In the genomic region with DNA sequence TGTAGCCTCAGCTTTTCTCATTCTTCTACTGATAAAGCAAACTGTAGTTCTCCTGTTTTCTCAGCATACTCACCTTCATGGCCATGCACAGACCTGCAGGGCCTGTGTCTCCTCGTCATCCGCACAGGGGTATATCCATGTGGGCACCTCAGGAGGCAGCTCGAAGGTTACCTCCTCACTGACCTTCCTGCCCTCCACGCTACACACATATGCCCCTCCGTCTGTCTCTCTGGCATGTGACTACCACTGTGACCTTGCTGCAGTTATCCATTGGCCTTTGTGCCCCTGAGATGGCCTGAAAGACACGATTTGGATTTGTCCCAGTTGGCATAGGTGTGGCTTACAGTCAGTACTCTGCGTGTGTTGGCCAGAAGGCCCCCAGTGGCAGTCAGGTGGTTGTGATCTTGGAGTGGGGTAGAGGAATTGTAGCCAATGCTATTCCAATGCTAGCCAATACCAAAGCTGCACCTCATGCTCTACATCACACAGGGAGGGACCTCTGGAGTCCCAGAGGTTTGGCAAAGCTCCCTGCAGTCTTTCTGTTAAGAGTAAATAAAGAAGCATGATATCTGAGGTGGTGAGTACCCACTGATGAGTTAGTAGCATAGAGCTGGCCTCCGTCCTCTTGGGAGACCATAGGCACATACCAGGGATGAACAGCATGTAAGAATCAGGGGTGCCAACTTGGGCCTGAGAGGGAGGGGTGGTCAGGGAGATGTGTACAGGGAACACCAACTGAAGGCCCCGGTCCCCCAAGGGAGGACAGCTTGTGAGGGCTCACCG, we compare ENCODE assay signal across 1 cellular context.
TF ChIP-seq lines count a peak whose summit lies in the region.

No MANE protein-coding gene starts in this region.

TF ChIP-seq in HepG2, 621 proteins besides CTCF, POLR2A, EP300 and RAD21 (continued from another document):
- TF ChIP-seq, protein P1, sequence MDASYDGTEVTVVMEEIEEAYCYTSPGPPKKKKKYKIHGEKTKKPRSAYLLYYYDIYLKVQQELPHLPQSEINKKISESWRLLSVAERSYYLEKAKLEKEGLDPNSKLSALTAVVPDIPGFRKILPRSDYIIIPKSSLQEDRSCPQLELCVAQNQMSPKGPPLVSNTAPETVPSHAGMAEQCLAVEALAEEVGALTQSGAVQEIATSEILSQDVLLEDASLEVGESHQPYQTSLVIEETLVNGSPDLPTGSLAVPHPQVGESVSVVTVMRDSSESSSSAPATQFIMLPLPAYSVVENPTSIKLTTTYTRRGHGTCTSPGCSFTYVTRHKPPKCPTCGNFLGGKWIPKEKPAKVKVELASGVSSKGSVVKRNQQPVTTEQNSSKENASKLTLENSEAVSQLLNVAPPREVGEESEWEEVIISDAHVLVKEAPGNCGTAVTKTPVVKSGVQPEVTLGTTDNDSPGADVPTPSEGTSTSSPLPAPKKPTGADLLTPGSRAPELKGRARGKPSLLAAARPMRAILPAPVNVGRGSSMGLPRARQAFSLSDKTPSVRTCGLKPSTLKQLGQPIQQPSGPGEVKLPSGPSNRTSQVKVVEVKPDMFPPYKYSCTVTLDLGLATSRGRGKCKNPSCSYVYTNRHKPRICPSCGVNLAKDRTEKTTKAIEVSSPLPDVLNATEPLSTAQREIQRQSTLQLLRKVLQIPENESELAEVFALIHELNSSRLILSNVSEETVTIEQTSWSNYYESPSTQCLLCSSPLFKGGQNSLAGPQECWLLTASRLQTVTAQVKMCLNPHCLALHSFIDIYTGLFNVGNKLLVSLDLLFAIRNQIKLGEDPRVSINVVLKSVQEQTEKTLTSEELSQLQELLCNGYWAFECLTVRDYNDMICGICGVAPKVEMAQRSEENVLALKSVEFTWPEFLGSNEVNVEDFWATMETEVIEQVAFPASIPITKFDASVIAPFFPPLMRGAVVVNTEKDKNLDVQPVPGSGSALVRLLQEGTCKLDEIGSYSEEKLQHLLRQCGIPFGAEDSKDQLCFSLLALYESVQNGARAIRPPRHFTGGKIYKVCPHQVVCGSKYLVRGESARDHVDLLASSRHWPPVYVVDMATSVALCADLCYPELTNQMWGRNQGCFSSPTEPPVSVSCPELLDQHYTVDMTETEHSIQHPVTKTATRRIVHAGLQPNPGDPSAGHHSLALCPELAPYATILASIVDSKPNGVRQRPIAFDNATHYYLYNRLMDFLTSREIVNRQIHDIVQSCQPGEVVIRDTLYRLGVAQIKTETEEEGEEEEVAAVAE (CRISPR knock-in tag; IDR thresholded peaks at IDR 0.05; ENCODE audit: borderline replicate concordance): no peak
- no peak for TF ChIP-seq ARNT2 (CRISPR knock-in tag; IDR thresholded peaks at IDR 0.05; ENCODE audit: low read depth)
- no peak for TF ChIP-seq ZEB1 (IDR thresholded peaks at IDR 0.05; ENCODE audit: insufficient replicate concordance, low read depth)
- no peak for TF ChIP-seq KDM6A (CRISPR knock-in tag; IDR thresholded peaks at IDR 0.05; ENCODE audit: low read depth)
- TF ChIP-seq ZNF75D (CRISPR knock-in tag; IDR thresholded peaks at IDR 0.05; ENCODE audit: borderline replicate concordance): no peak
- no peak for TF ChIP-seq TSC22D2 (CRISPR knock-in tag; IDR thresholded peaks at IDR 0.05; ENCODE audit: borderline replicate concordance)
- no peak for TF ChIP-seq ZNF883 (CRISPR knock-in tag; IDR thresholded peaks at IDR 0.05; ENCODE audit: not compliant biosample characterization)
- TF ChIP-seq, protein P2, sequence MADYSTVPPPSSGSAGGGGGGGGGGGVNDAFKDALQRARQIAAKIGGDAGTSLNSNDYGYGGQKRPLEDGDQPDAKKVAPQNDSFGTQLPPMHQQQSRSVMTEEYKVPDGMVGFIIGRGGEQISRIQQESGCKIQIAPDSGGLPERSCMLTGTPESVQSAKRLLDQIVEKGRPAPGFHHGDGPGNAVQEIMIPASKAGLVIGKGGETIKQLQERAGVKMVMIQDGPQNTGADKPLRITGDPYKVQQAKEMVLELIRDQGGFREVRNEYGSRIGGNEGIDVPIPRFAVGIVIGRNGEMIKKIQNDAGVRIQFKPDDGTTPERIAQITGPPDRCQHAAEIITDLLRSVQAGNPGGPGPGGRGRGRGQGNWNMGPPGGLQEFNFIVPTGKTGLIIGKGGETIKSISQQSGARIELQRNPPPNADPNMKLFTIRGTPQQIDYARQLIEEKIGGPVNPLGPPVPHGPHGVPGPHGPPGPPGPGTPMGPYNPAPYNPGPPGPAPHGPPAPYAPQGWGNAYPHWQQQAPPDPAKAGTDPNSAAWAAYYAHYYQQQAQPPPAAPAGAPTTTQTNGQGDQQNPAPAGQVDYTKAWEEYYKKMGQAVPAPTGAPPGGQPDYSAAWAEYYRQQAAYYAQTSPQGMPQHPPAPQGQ (CRISPR knock-in tag; IDR thresholded peaks at IDR 0.05; ENCODE audit: borderline replicate concordance): no peak
- no peak for TF ChIP-seq ZNF124 (CRISPR knock-in tag; IDR thresholded peaks at IDR 0.05)
- no peak for TF ChIP-seq ZNF788 (CRISPR knock-in tag; IDR thresholded peaks at IDR 0.05; ENCODE audit: borderline replicate concordance)
- TF ChIP-seq ZNF703 (CRISPR knock-in tag; IDR thresholded peaks at IDR 0.05; ENCODE audit: borderline replicate concordance): no peak
- TF ChIP-seq ISX (CRISPR knock-in tag; conservative IDR thresholded peaks at IDR 0.05): no peak
- no peak for TF ChIP-seq CCAR2 (optimal IDR thresholded peaks at IDR 0.05; ENCODE audit: low read depth, low read length)
- no peak for TF ChIP-seq ZNF296 (CRISPR knock-in tag; conservative IDR thresholded peaks at IDR 0.05)
TF ChIP-seq in HepG2: peak in this region for 0.
